15 cellular contexts compared by ENCODE assay signal in the genomic region with DNA sequence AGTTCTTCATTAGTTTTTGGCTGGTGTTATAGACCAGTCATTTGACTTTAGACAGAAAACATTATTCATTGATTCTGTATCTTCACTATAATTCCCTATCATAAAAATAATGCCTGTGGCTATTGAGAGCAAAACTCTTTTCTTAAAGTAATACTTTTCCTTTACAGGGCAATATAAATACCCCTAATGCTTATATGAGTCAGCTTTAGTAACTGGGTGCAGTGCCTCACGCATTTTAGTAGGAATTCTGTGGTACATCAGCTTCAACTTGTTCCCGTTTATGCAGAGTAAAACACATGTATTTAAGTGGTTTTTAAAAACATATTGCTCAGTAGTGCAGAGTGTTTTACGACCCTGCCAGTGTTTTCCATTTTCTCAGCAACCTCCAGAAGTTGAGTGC.
DNase-seq lines count a peak whose midpoint lies in the region; ATAC-seq, FAIRE-seq and TF ChIP-seq lines count a peak whose summit lies in the region.
"Had no signal": no experiment of that assay in that cellular context is flagged by ENCODE, and none has a peak within 500 bp of the region (broad histone marks: within the 10 kb centered on the region; RNA-seq: fewer than 3 reads in every experiment).

No MANE protein-coding gene starts in this region.

- H3K4me3 ChIP-seq in HepG2 (replicated peaks in 1 of 3; ENCODE audit: insufficient read depth in 1 of 3, low read depth in 2 of 3, low read length in 3 of 3) (no peak overlapping the region), right lobe of liver (no peak overlapping the region), esophagus squamous epithelium (no peak overlapping the region), rectal smooth muscle tissue (ENCODE audit: low read length) (no peak overlapping the region), brain microvascular endothelial cell (ENCODE audit: low read depth, low read length) (no peak overlapping the region)

- ATAC-seq in HepG2 (no peak; the same call in 2 of the 3 replicates), right lobe of liver (no peak), HG03520 (IDR thresholded peaks at IDR 0.05; ENCODE audit: unreplicated experiment) (no peak)
- ATAC-seq: naive thymus-derived CD4-positive, alpha-beta T cell; T-cell had no signal

- H3K9ac ChIP-seq in HepG2 (ENCODE audit: insufficient read depth, low read depth, low read length) (peak overlapping the region; percentile 2; the same call in 1 of the 2 replicates), rectal smooth muscle tissue (ENCODE audit: low read length) (no peak overlapping the region)

- no peak for TF ChIP-seq CTCF in HepG2 (CRISPR knock-in tag; IDR thresholded peaks at IDR 0.05)
- TF ChIP-seq CTCF in right lobe of liver (IDR thresholded peaks at IDR 0.05): no peak
- TF ChIP-seq CTCF in esophagus squamous epithelium (IDR thresholded peaks at IDR 0.05): no peak
- no peak for TF ChIP-seq CTCF in brain microvascular endothelial cell (IDR thresholded peaks at IDR 0.05; ENCODE audit: low read depth, low read length, missing control alignments)

- intact Hi-C loops in HepG2 (cut with micrococcal nuclease; ENCODE audit: unreplicated experiment) (loop anchor here (1.0 to 5.0 kb wide), 5 partner anchors 38 to 123 kb away; partner anchors contain the start of gene SEC14L1), right lobe of liver (cut with DNase I) (no loop called here), esophagus squamous epithelium (cut with DNase I) (no loop called here)

- peaks cover 53 to 78% of the 10 kb centered on the region in 2 experiments for H3K36me3 ChIP-seq in HepG2 (replicated peaks in 1 of 2; ENCODE audit: control insufficient read depth in 1 of 2, insufficient read depth in 2 of 2, low read length in 2 of 2)
- peaks cover 5 to 82% (median 28%) of the 10 kb centered on the region in 4 donors for H3K36me3 ChIP-seq in right lobe of liver
- peaks cover 30 to 100% (median 57%) of the 10 kb centered on the region in 3 donors for H3K36me3 ChIP-seq in esophagus squamous epithelium
- H3K36me3 ChIP-seq in rectal smooth muscle tissue (ENCODE audit: control insufficient read depth, insufficient read depth, low read length): peaks cover 52% of the 10 kb centered on the region
- H3K36me3 ChIP-seq in brain microvascular endothelial cell (replicated peaks): peaks cover 91% of the 10 kb centered on the region

- in situ Hi-C loops in HepG2 (cut with HindIII; ENCODE audit: extremely low pct_ligation_motif_present, low pct_unique_long_range_greater_than_20kb): no loop called here
- in situ Hi-C loops in brain microvascular endothelial cell (cut with HindIII; ENCODE audit: low pct_ligation_motif_present, low sequenced_read_pairs): no loop called here

- DNase-seq in HepG2 (ENCODE audit: low spot score) (no peak), right lobe of liver (no peak), esophagus squamous epithelium (lab: John Stamatoyannopoulos, UW) (no peak), brain microvascular endothelial cell (no peak), foreskin melanocyte (no peak)
- no peak for DNase-seq in activated CD4-positive, alpha-beta T cell treated with anti-CD3 and anti-CD28 coated beads, Interleukin-2, amount 50 U/mL, for 48 hours
- DNase-seq: GDM1; naive thymus-derived CD4-positive, alpha-beta T cell; stimulated activated CD4-positive, alpha-beta T cell treated with anti-CD3 and anti-CD28 coated beads, Interleukin-1b, Interleukin-23, amount 100 ng/mL, for 48 hours; T-cell had no signal

- no peak for FAIRE-seq in HepG2 (lab: Jason Lieb, UNC)
- FAIRE-seq: GM12892, urothelium cell line had no signal

- peak overlapping the region; percentile 73 for H3K27ac ChIP-seq in HepG2 (ENCODE audit: extremely low read length, insufficient read depth, low read length)
- peak overlapping the region in 1 of 3 donors; percentile 28 for H3K27ac ChIP-seq in right lobe of liver
- peak overlapping the region in 3 of 4 donors; percentile 8 to 13 (median 11) for H3K27ac ChIP-seq in esophagus squamous epithelium
- peak overlapping the region; percentile 37 for H3K27ac ChIP-seq in rectal smooth muscle tissue (ENCODE audit: low read depth, low read length)
- no peak overlapping the region for H3K27ac ChIP-seq in brain microvascular endothelial cell
- H3K27ac ChIP-seq: RWPE1 had no signal

- H4K20me1 ChIP-seq in HepG2 (ENCODE audit: insufficient read depth, low read length): no peaks in the 10 kb centered on the region

- H3K4me1 ChIP-seq in HepG2 (ENCODE audit: insufficient read depth, low read length) (peaks cover 37% of the 10 kb centered on the region), right lobe of liver (no peaks in the 10 kb centered on the region), esophagus squamous epithelium (peaks cover 0 to 40% (median 2%) of the 10 kb centered on the region in 3 donors), rectal smooth muscle tissue (ENCODE audit: control insufficient read depth, insufficient read depth, low read length) (peaks cover 7% of the 10 kb centered on the region)

- H3K9me3 ChIP-seq in HepG2 (ENCODE audit: low read length) (no peaks in the 10 kb centered on the region), right lobe of liver (no peaks in the 10 kb centered on the region), esophagus squamous epithelium (no peaks in the 10 kb centered on the region)

- H2AFZ ChIP-seq in HepG2 (ENCODE audit: low read length): no peak overlapping the region

- peak overlapping the region; percentile 54 for H3K4me2 ChIP-seq in HepG2 (ENCODE audit: low read depth, low read length)

- CTCF ChIA-PET in HepG2 (lab: Yijun Ruan, JAX; ENCODE audit: low intra/inter-chr PET ratio, low total read pairs): interaction anchor here (1.7 to 1.9 kb wide), 3 partner anchors 112 to 122 kb away, joined by 5 to 18 read pairs (median 8); no protein-coding TSS in a partner anchor

- no peaks in the 10 kb centered on the region for H3K27me3 ChIP-seq in HepG2 (ENCODE audit: control insufficient read depth in 1 of 2, insufficient read depth in 2 of 2, low read length in 2 of 2)
- no peaks in the 10 kb centered on the region for H3K27me3 ChIP-seq in right lobe of liver
- H3K27me3 ChIP-seq in esophagus squamous epithelium: no peaks in the 10 kb centered on the region
- H3K27me3 ChIP-seq in rectal smooth muscle tissue (ENCODE audit: control insufficient read depth, insufficient read depth, low read length): no peaks in the 10 kb centered on the region
- no peaks in the 10 kb centered on the region for H3K27me3 ChIP-seq in brain microvascular endothelial cell (replicated peaks)

- TF ChIP-seq POLR2A in HepG2 (IDR thresholded peaks at IDR 0.05; ENCODE audit: insufficient read depth in 1 of 2, low read depth in 2 of 2, low read length in 2 of 2) (no peak), right lobe of liver (IDR thresholded peaks at IDR 0.05) (no peak), esophagus squamous epithelium (IDR thresholded peaks at IDR 0.05) (no peak)

- POLR2A ChIA-PET in HepG2 (lab: Yijun Ruan, JAX): interaction anchor here (1.0 to 3.3 kb wide), 13 partner anchors 46 to 125 kb away, joined by 3 to 25 read pairs (median 7); partner anchors contain the start of gene SEC14L1

- WGBS in HepG2 (ENCODE audit: low lambda C conversion rate): 90% methylated on average over 3 of the region's 3 CpGs
- WGBS in right lobe of liver (ENCODE audit: insufficient coverage, low coverage, low lambda C conversion rate, missing lambda C conversion rate): 83% methylated on average over 3 of the region's 3 CpGs
- WGBS in esophagus squamous epithelium, 2 donors: 76 to 90% methylated on average over 3 of the region's 3 CpGs

- H3K79me2 ChIP-seq in HepG2 (ENCODE audit: insufficient read depth, low read length): no peaks in the 10 kb centered on the region

- no TSS peak for BruUV-seq in HepG2 (replicated peaks; lab: Mats Ljungman, UMichigan)

- TF ChIP-seq RAD21 in HepG2 (CRISPR knock-in tag; IDR thresholded peaks at IDR 0.05): no peak

- no peak for TF ChIP-seq EP300 in HepG2 (IDR thresholded peaks at IDR 0.05; ENCODE audit: low read depth in 2 of 2, low read length in 2 of 2)
- no peak for TF ChIP-seq EP300 in HepG2 (CRISPR knock-in tag; IDR thresholded peaks at IDR 0.05; ENCODE audit: borderline replicate concordance)

TF ChIP-seq in HepG2, 621 proteins besides CTCF, POLR2A, EP300 and RAD21 (continues in another document):
- TF ChIP-seq ATF4 (CRISPR knock-in tag; IDR thresholded peaks at IDR 0.05) (0 out of 4 replicates have a peak, but pooled peaks of 1 of the 2 experiments have one; percentile 4), GABPA (IDR thresholded peaks at IDR 0.05; ENCODE audit: low read depth, low read length) (no peak), GABPA (CRISPR knock-in tag; IDR thresholded peaks at IDR 0.05; ENCODE audit: low read depth) (peak; percentile 17; the same call in 1 of the 2 replicates), ZNF44 (CRISPR knock-in tag; IDR thresholded peaks at IDR 0.05) (no peak), SIN3A (IDR thresholded peaks at IDR 0.05; ENCODE audit: borderline replicate concordance, low read depth, low read length) (0 out of 2 replicates have a peak, but pooled peaks have one; percentile 24), CREB3 (CRISPR knock-in tag; IDR thresholded peaks at IDR 0.05) (no peak), HMGA1 (CRISPR knock-in tag; conservative IDR thresholded peaks at IDR 0.05) (no peak), TARDBP (CRISPR knock-in tag; IDR thresholded peaks at IDR 0.05) (0 out of 2 replicates have a peak, but pooled peaks have one; percentile 30), ZNF234 (CRISPR knock-in tag; conservative IDR thresholded peaks at IDR 0.05) (no peak; the same call in 1 of the 2 replicates), ZNF703 (CRISPR knock-in tag; IDR thresholded peaks at IDR 0.05; ENCODE audit: borderline replicate concordance) (peak; percentile 51; the same call in 1 of the 2 replicates)
